ENCODE assay signal across 12 cellular contexts in the genomic region with DNA sequence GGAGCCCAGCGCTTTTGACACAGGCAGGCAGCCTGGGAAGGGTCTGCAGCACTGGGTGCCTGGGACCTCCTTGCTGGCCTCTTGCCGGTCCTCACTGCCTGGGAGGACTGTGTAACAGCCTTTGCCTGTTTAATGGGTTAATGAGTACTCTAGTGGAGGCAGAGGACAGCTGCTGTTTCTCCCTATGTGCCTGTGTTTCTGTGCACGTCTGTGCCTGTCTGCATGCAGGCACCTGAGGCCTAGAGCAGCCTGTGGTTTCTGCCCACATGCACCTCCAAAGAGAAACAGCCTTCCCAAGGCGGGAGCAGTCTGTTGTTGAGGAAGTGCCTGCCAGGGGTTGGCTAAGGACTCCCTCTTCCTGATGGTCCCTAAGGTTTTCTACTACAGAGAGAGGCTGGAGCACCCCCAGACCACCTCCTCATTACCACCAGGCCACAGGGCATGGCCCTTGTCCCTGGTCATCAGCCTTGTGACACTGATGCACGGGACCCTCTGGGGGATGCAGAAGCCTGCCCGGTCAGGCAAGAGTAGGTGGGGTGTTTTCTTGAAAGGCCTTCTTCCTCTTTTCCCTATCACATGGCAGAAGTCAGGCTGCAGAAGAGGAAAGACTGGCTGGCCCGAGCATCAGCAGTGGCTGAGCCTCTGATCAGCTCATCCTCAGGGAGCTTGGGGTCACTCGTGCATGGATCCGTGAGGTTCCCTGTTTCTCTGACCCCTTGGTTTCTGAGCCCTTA. TPM values are rescaled to one million over a fixed set of nuclear protein-coding genes. Genes with fewer than 3 reads are reported as not detected.
DNase-seq lines count a peak whose midpoint lies in the region; ATAC-seq and TF ChIP-seq lines count a peak whose summit lies in the region.
"Had no signal": no experiment of that assay in that cellular context is flagged by ENCODE, and none has a peak within 500 bp of the region (broad histone marks: within the 10 kb centered on the region; RNA-seq: fewer than 3 reads in every experiment).

No MANE protein-coding gene starts in this region.

- ATAC-seq in foreskin keratinocyte (peak; percentile 67), upper lobe of right lung (peak; percentile 89)

- no peak overlapping the region for H3K27ac Mint-ChIP-seq in activated T-helper 2 cell treated with anti-CD3 and anti-CD28 coated beads, Interferon-gamma antibody, Interleukin-2, Interleukin-4, amounts not matched to agents 10 μg/mL and 5 μg/mL and 100 μg/mL, durations not matched to agents 14 hours and 24 hours and 36 hours

- H3K9me3 ChIP-seq in upper lobe of right lung = no peaks in the 10 kb centered on the region
- H3K9me3 ChIP-seq: Peyer's patch, tibial nerve had no signal

- intact Hi-C loops in upper lobe of right lung (cut with DNase I) = no loop called here
- intact Hi-C loops in activated T-helper 2 cell treated with anti-CD3 and anti-CD28 coated beads, Interferon-gamma antibody, Interleukin-2, Interleukin-4, amounts not matched to agents 10 μg/mL and 5 μg/mL and 100 μg/mL, durations not matched to agents 14 hours and 24 hours and 36 hours (cut with micrococcal nuclease) = no loop called here

- H3K27me3 ChIP-seq in foreskin keratinocyte (no peaks in the 10 kb centered on the region), upper lobe of right lung (no peaks in the 10 kb centered on the region)
- H3K27me3 ChIP-seq: Peyer's patch, tibial nerve had no signal

- no peaks in the 10 kb centered on the region for H3K27me3 Mint-ChIP-seq in activated T-helper 2 cell treated with anti-CD3 and anti-CD28 coated beads, Interferon-gamma antibody, Interleukin-2, Interleukin-4, amounts not matched to agents 10 μg/mL and 5 μg/mL and 100 μg/mL, durations not matched to agents 14 hours and 24 hours and 36 hours (ENCODE audit: low read depth)

- no peaks in the 10 kb centered on the region for H3K36me3 Mint-ChIP-seq in activated T-helper 2 cell treated with anti-CD3 and anti-CD28 coated beads, Interferon-gamma antibody, Interleukin-2, Interleukin-4, amounts not matched to agents 10 μg/mL and 5 μg/mL and 100 μg/mL, durations not matched to agents 14 hours and 24 hours and 36 hours (ENCODE audit: low read depth)

- peak; percentile 24 for DNase-seq in SIG-M5 treated with dmso at 0.1 percent for 504 hours (lab: John Stamatoyannopoulos, UW; ENCODE audit: unreplicated experiment)
- DNase-seq in SIG-M5 (lab: John Stamatoyannopoulos, UW) = no peak
- DNase-seq in NCI-H345 (lab: John Stamatoyannopoulos, UW) = peak; percentile 59
- DNase-seq in foreskin keratinocyte = peak; percentile 46 to 80
- peak; percentile 76 for DNase-seq in upper lobe of right lung
- DNase-seq in activated T-helper 2 cell treated with anti-CD3 and anti-CD28 coated beads, Interferon-gamma antibody, Interleukin-2, Interleukin-4, amounts not matched to agents 10 μg/mL and 5 μg/mL and 100 μg/mL, durations not matched to agents 14 hours and 24 hours and 36 hours (ENCODE audit: low spot score) = no peak
- DNase-seq in inferior parietal cortex (ENCODE audit: extremely low spot score) = no peak
- DNase-seq in T1000 (lab: John Stamatoyannopoulos, UW) = no peak
- DNase-seq: activated CD4-positive, alpha-beta T cell treated with anti-CD3 and anti-CD28 coated beads, Interleukin-2, amount 50 U/mL, for 48 hours; IMR-90; Peyer's patch had no signal

- no peak overlapping the region for H3K27ac ChIP-seq in foreskin keratinocyte
- H3K27ac ChIP-seq in upper lobe of right lung = no peak overlapping the region

- H3K4me3 Mint-ChIP-seq in activated T-helper 2 cell treated with anti-CD3 and anti-CD28 coated beads, Interferon-gamma antibody, Interleukin-2, Interleukin-4, amounts not matched to agents 10 μg/mL and 5 μg/mL and 100 μg/mL, durations not matched to agents 14 hours and 24 hours and 36 hours (ENCODE audit: low read depth) = no peak overlapping the region

- no peak overlapping the region for H3K4me3 ChIP-seq in upper lobe of right lung
- H3K4me3 ChIP-seq: Peyer's patch, tibial nerve had no signal

- peaks cover 4% of the 10 kb centered on the region for H3K4me1 ChIP-seq in foreskin keratinocyte
- peaks cover 11% of the 10 kb centered on the region for H3K4me1 ChIP-seq in upper lobe of right lung

- no peak for TF ChIP-seq CTCF in foreskin keratinocyte (conservative IDR thresholded peaks at IDR 0.05)
- no peak for TF ChIP-seq CTCF in upper lobe of right lung (IDR thresholded peaks at IDR 0.05)

- peaks cover 4% of the 10 kb centered on the region for H3K36me3 ChIP-seq in upper lobe of right lung
- H3K36me3 ChIP-seq: Peyer's patch had no signal

- no peaks in the 10 kb centered on the region for H3K4me1 Mint-ChIP-seq in activated T-helper 2 cell treated with anti-CD3 and anti-CD28 coated beads, Interferon-gamma antibody, Interleukin-2, Interleukin-4, amounts not matched to agents 10 μg/mL and 5 μg/mL and 100 μg/mL, durations not matched to agents 14 hours and 24 hours and 36 hours (ENCODE audit: low read depth)

- no peaks in the 10 kb centered on the region for H3K9me3 Mint-ChIP-seq in activated T-helper 2 cell treated with anti-CD3 and anti-CD28 coated beads, Interferon-gamma antibody, Interleukin-2, Interleukin-4, amounts not matched to agents 10 μg/mL and 5 μg/mL and 100 μg/mL, durations not matched to agents 14 hours and 24 hours and 36 hours

RNA-seq across cellular contexts. Expression of gene SLC29A3, which starts 14.3 kb away (rescaled TPM):
- total RNA-seq in foreskin keratinocyte = 0.71 and 0.74 TPM in 2 replicates
- 0.45 and 0.96 TPM in 2 replicates for polyA plus RNA-seq in foreskin keratinocyte
- total RNA-seq in upper lobe of right lung = 14.8 TPM
- 7.2 and 7.3 TPM in 2 replicates for total RNA-seq in activated T-helper 2 cell treated with anti-CD3 and anti-CD28 coated beads, Interferon-gamma antibody, Interleukin-2, Interleukin-4, amounts not matched to agents 10 μg/mL and 5 μg/mL and 100 μg/mL, durations not matched to agents 14 hours and 24 hours and 36 hours

Comparison
In these comparisons a context has a peak if more than half of its experiments do, and no peak if none do; other contexts are left out.
1. DNase-seq: peak in SIG-M5 treated with dmso at 0.1 percent for 504 hours (single experiment), NCI-H345 (single experiment), foreskin keratinocyte (2 of 2) and upper lobe of right lung (single experiment); none in SIG-M5 (single experiment), activated T-helper 2 cell treated with anti-CD3 and anti-CD28 coated beads, Interferon-gamma antibody, Interleukin-2, Interleukin-4, amounts not matched to agents 10 μg/mL and 5 μg/mL and 100 μg/mL, durations not matched to agents 14 hours and 24 hours and 36 hours (single experiment), inferior parietal cortex (single experiment) and T1000 (single experiment).